8 cellular contexts compared by ENCODE assay signal in genomic region chr12:40105515-40106201, GRCh38. TPM values are rescaled to one million over a fixed set of nuclear protein-coding genes. Genes with fewer than 3 reads are reported as not detected.
DNase-seq lines count a peak whose midpoint lies in the region; TF ChIP-seq lines count a peak whose summit lies in the region.

TSS of gene SLC2A13 (minus strand) at chr12:40106081. CDS start at chr12:40105808, 273 bp downstream.

- CTCF ChIA-PET in GM10248 (lab: Yijun Ruan, JAX), result interaction anchor here (0.9 to 9.6 kb wide), 10 partner anchors 9 to 93 kb away, joined by 3 to 66 read pairs (median 4); no protein-coding TSS in a partner anchor

- TF ChIP-seq CTCF in GM10248 (IDR thresholded peaks at IDR 0.05; ENCODE audit: control extremely low read depth, extremely low read depth, low read depth, missing control alignments), result no peak
- TF ChIP-seq CTCF in left ventricle myocardium inferior (IDR thresholded peaks at IDR 0.05; ENCODE audit: borderline replicate concordance), result peak; percentile 17
- TF ChIP-seq CTCF in prostate gland (IDR thresholded peaks at IDR 0.05), result no peak

- POLR2A ChIA-PET in GM10248 (lab: Yijun Ruan, JAX), result no interaction called here

- intact Hi-C loops in left ventricle myocardium inferior (cut with micrococcal nuclease) (loop anchor here (10.0 kb wide), 1 partner anchor 341 kb away; no protein-coding TSS in a partner anchor), prostate gland (cut with DNase I) (loop anchor here (2.0 to 5.0 kb wide), 3 partner anchors 73 to 117 kb away; partner anchors contain the start of gene LRRK2)

- H3K9me3 ChIP-seq in adipocyte (ENCODE audit: control insufficient read depth, low read length) (no peaks in the 10 kb centered on the region), left ventricle myocardium inferior (replicated peaks) (no peaks in the 10 kb centered on the region), prostate gland (no peaks in the 10 kb centered on the region)

- H3K36me3 ChIP-seq in adipocyte (ENCODE audit: control insufficient read depth, insufficient read depth, low read length, severe bottlenecking) (no peaks in the 10 kb centered on the region), left ventricle myocardium inferior (no peaks in the 10 kb centered on the region), prostate gland (no peaks in the 10 kb centered on the region)

- H3K4me1 ChIP-seq in adipocyte (ENCODE audit: control insufficient read depth, insufficient read depth, low read length) (peaks cover 20% of the 10 kb centered on the region), left ventricle myocardium inferior (peaks cover 48% of the 10 kb centered on the region), prostate gland (replicated peaks) (no peaks in the 10 kb centered on the region)

- DNase-seq in GM10248 (ENCODE audit: extremely low spot score) (peak; percentile 86), H4 (ENCODE audit: low spot score) (peak; percentile 27), Kasumi-1 (lab: John Stamatoyannopoulos, UW) (peak; percentile 41 to 44), SW480 (ENCODE audit: low spot score) (peak; percentile 51), adipocyte (ENCODE audit: low read depth) (peak; percentile 91), left ventricle myocardium inferior (peak; percentile 81), prostate gland (ENCODE audit: low spot score) (peak; percentile 68), ureter (ENCODE audit: low spot score) (peak; percentile 72)

- peak within 1 kb of the TSS; percentile 90 for H3K27ac ChIP-seq in left ventricle myocardium inferior (replicated peaks)
- peak within 1 kb of the TSS; percentile 74 to 78 for H3K27ac ChIP-seq in prostate gland

- H3K9ac ChIP-seq in adipocyte (ENCODE audit: low read length), result peak within 1 kb of the TSS; percentile 86

- H3K4me3 ChIP-seq in adipocyte (ENCODE audit: low read length), result peak within 1 kb of the TSS; percentile 86
- H3K4me3 ChIP-seq in left ventricle myocardium inferior, result peak within 1 kb of the TSS; percentile 89
- H3K4me3 ChIP-seq in prostate gland, result peak within 1 kb of the TSS; percentile 69 to 87

- peak; percentile 77 for TF ChIP-seq POLR2A in prostate gland (IDR thresholded peaks at IDR 0.05)

- 1% methylated on average over 34 of the region's 97 CpGs for WGBS in prostate gland

- no peaks in the 10 kb centered on the region for H3K27me3 ChIP-seq in adipocyte (replicated peaks; ENCODE audit: control insufficient read depth, insufficient read depth, low read length)
- H3K27me3 ChIP-seq in left ventricle myocardium inferior (ENCODE audit: low read depth), result no peaks in the 10 kb centered on the region
- H3K27me3 ChIP-seq in prostate gland (replicated peaks; ENCODE audit: insufficient read depth), result no peaks in the 10 kb centered on the region

RNA-seq across cellular contexts. Expression of gene SLC2A13, which starts in this region (rescaled TPM):
- total RNA-seq in H4 (2014; rRNA removed; shearing (Covaris generic)), result 3.7 and 3.8 TPM in 2 replicates
- total RNA-seq in left ventricle myocardium inferior (5.5 TPM), prostate gland (10 to 100 TPM in 1 of 2 donors, 1 to 10 TPM in 1; 5.9 to 13.7 TPM), ureter (8.5 TPM)

Comparison
In these comparisons a context has a peak if more than half of its experiments do, and no peak if none do; other contexts are left out.
1. Peak in every context shown above with its lines: DNase-seq, H3K4me3 ChIP-seq and H3K27ac ChIP-seq.
2. DNase-seq: peak in every context shown above with its lines; median percentile 91 in adipocyte; 86 in GM10248; 81 in left ventricle myocardium inferior; 72 in ureter; 68 in prostate gland; 51 in SW480; 42 in Kasumi-1; 27 in H4.